In the genomic region with DNA sequence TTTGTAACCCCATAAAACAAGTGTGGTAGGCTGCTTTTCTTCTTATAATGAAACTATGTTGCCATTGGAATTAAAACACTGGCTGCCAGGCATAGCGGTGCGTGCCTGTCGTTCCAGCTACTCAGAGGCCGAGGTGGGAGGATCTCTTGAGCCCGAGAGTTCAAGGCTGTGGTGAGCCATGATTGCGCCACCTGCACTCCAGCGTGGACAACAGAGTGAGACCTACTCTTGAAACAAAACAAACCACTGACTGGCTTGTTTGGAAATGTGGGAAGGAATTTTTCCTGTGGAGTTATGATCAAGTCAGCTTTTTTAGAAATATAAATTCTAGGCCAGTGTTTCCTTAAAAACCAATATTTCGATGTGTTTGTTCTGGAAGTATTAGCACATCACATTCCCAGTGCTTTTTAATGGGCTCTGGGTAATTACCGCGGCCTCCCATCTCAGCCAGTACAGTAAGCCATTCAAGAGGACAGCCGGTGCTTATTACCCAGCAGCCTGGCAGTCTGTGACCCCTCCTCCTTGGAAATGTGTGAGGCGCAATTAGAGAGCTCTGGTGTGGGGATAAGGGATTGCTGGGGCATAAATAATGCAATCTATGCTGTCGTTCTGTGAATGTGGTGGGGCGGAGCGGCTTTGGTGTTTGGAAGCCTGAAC, we compare ENCODE assay signal across 8 cellular contexts. TPM values are rescaled to one million over a fixed set of nuclear protein-coding genes. Genes with fewer than 3 reads are reported as not detected.
DNase-seq lines count a peak whose midpoint lies in the region; ATAC-seq, FAIRE-seq and TF ChIP-seq lines count a peak whose summit lies in the region.

No MANE protein-coding gene starts in this region.

- H3K36me3 Mint-ChIP-seq in activated CD8-positive, alpha-beta memory T cell treated with anti-CD3 and anti-CD28 coated beads, Interleukin-2, amount 10 ng/mL, durations not matched to agents 7 days and 5 days = peaks cover 16% of the 10 kb centered on the region
- H3K36me3 Mint-ChIP-seq in activated CD4-positive, alpha-beta T cell treated with anti-CD3 and anti-CD28 coated beads, Interleukin-2, amount 10 ng/mL, durations not matched to agents 24 days and 14 days (ENCODE audit: low read depth) = peaks cover 14% of the 10 kb centered on the region

- POLR2A ChIA-PET in SK-N-SH (lab: Yijun Ruan, JAX) = no interaction called here

- no peak overlapping the region for H3K9ac ChIP-seq in SK-N-SH

- 78% methylated on average over 14 of the region's 15 CpGs for WGBS in SK-N-SH (ENCODE audit: low lambda C conversion rate)

- H3K27me3 Mint-ChIP-seq in activated CD8-positive, alpha-beta memory T cell treated with anti-CD3 and anti-CD28 coated beads, Interleukin-2, amount 10 ng/mL, durations not matched to agents 7 days and 5 days = no peaks in the 10 kb centered on the region
- no peaks in the 10 kb centered on the region for H3K27me3 Mint-ChIP-seq in activated CD4-positive, alpha-beta T cell treated with anti-CD3 and anti-CD28 coated beads, Interleukin-2, amount 10 ng/mL, durations not matched to agents 24 days and 14 days

- no peak for FAIRE-seq in frontal cortex (lab: Jason Lieb, UNC)

- H3K9me2 ChIP-seq in SK-N-SH = no peaks in the 10 kb centered on the region

- ATAC-seq in SK-N-SH treated with all-trans-retinoic acid at 6 μM for 48 hours (no peak), left ventricle myocardium superior (peak; percentile 10), GM18520 (IDR thresholded peaks at IDR 0.05; ENCODE audit: unreplicated experiment) (no peak)
- ATAC-seq in activated CD8-positive, alpha-beta memory T cell treated with anti-CD3 and anti-CD28 coated beads, Interleukin-2, amount 10 ng/mL, durations not matched to agents 7 days and 5 days = no peak

- H3K4me2 ChIP-seq in SK-N-SH = peak overlapping the region; percentile 27; the same call in 1 of the 2 replicates

- no peaks in the 10 kb centered on the region for H3K36me3 ChIP-seq in SK-N-SH (replicated peaks in 1 of 2; ENCODE audit: control insufficient read depth in 1 of 2, insufficient read depth in 2 of 2, low read length in 1 of 2)

- no peak overlapping the region for H2AFZ ChIP-seq in SK-N-SH (ENCODE audit: low read depth)

- CTCF ChIA-PET in SK-N-SH (lab: Yijun Ruan, JAX) = interaction anchor here (1.5 kb wide), 1 partner anchor 17 kb away, joined by 3 read pairs; no protein-coding TSS in a partner anchor
- CTCF ChIA-PET in activated CD8-positive, alpha-beta memory T cell treated with anti-CD3 and anti-CD28 coated beads, Interleukin-2, amount 10 ng/mL, durations not matched to agents 7 days and 5 days (lab: Charles Lee) = no interaction called here

- no peak overlapping the region for H3K4me3 ChIP-seq in SK-N-SH (ENCODE audit: low read depth in 2 of 2, low read length in 1 of 2)
- H3K4me3 ChIP-seq in skeletal muscle cell (ENCODE audit: low read depth, low read length) = no peak overlapping the region

- peak overlapping the region; percentile 17 to 65; a peak in 3 of 4 replicates for H3K27ac ChIP-seq in SK-N-SH (ENCODE audit: low read depth in 2 of 2, low read length in 1 of 2)

- H3K9me3 ChIP-seq in SK-N-SH = no peaks in the 10 kb centered on the region

- DNase-seq in SK-N-SH (peak; percentile 62), left ventricle myocardium superior (peak; percentile 62), skeletal muscle cell (ENCODE audit: low read depth) (peak; percentile 92), frontal cortex (ENCODE audit: low spot score in 2 of 2) (no peak)
- peak; percentile 19 for DNase-seq in activated CD8-positive, alpha-beta memory T cell treated with anti-CD3 and anti-CD28 coated beads, Interleukin-2, amount 10 ng/mL, durations not matched to agents 7 days and 5 days
- no peak for DNase-seq in activated CD4-positive, alpha-beta T cell treated with anti-CD3 and anti-CD28 coated beads, Interleukin-2, amount 10 ng/mL, durations not matched to agents 24 days and 14 days

- no peak for TF ChIP-seq CTCF in SK-N-SH (IDR thresholded peaks at IDR 0.05)

- H3K9me3 Mint-ChIP-seq in activated CD8-positive, alpha-beta memory T cell treated with anti-CD3 and anti-CD28 coated beads, Interleukin-2, amount 10 ng/mL, durations not matched to agents 7 days and 5 days (ENCODE audit: low read depth) = peaks cover 4% of the 10 kb centered on the region
- H3K9me3 Mint-ChIP-seq in activated CD4-positive, alpha-beta T cell treated with anti-CD3 and anti-CD28 coated beads, Interleukin-2, amount 10 ng/mL, durations not matched to agents 24 days and 14 days = peaks cover 5% of the 10 kb centered on the region

- intact Hi-C loops in left ventricle myocardium superior (cut with micrococcal nuclease) = no loop called here
- intact Hi-C loops in activated CD4-positive, alpha-beta T cell treated with anti-CD3 and anti-CD28 coated beads, Interleukin-2, amount 10 ng/mL, durations not matched to agents 24 days and 14 days (cut with micrococcal nuclease) = no loop called here

- no peaks in the 10 kb centered on the region for H4K20me1 ChIP-seq in SK-N-SH (ENCODE audit: insufficient read depth)

- peaks cover 33 to 43% of the 10 kb centered on the region in 2 experiments; a peak in 3 of 4 replicates for H3K4me1 ChIP-seq in SK-N-SH (ENCODE audit: control insufficient read depth in 1 of 2, insufficient read depth in 2 of 2, low read depth in 1 of 2, low read length in 1 of 2)

- H3K4me3 Mint-ChIP-seq in activated CD8-positive, alpha-beta memory T cell treated with anti-CD3 and anti-CD28 coated beads, Interleukin-2, amount 10 ng/mL, durations not matched to agents 7 days and 5 days = no peak overlapping the region
- no peak overlapping the region for H3K4me3 Mint-ChIP-seq in activated CD4-positive, alpha-beta T cell treated with anti-CD3 and anti-CD28 coated beads, Interleukin-2, amount 10 ng/mL, durations not matched to agents 24 days and 14 days

- TF ChIP-seq RAD21 in SK-N-SH (IDR thresholded peaks at IDR 0.05; ENCODE audit: low read length) = no peak

- peaks cover 15% of the 10 kb centered on the region for H3K79me2 ChIP-seq in SK-N-SH (ENCODE audit: insufficient read depth)

- peaks cover 16% of the 10 kb centered on the region for H3F3A ChIP-seq in SK-N-SH (replicated peaks; ENCODE audit: insufficient read depth)

- H3K27me3 ChIP-seq in SK-N-SH (ENCODE audit: insufficient read depth) = no peaks in the 10 kb centered on the region

- H3K4me1 Mint-ChIP-seq in activated CD8-positive, alpha-beta memory T cell treated with anti-CD3 and anti-CD28 coated beads, Interleukin-2, amount 10 ng/mL, durations not matched to agents 7 days and 5 days = peaks cover 6% of the 10 kb centered on the region
- peaks cover 27% of the 10 kb centered on the region for H3K4me1 Mint-ChIP-seq in activated CD4-positive, alpha-beta T cell treated with anti-CD3 and anti-CD28 coated beads, Interleukin-2, amount 10 ng/mL, durations not matched to agents 24 days and 14 days

- peak in 1 of 2 experiments; percentile 27; a peak in 1 of 4 replicates for TF ChIP-seq EP300 in SK-N-SH (IDR thresholded peaks at IDR 0.05; ENCODE audit: borderline replicate concordance in 1 of 2, low read depth in 1 of 2, low read length in 1 of 2)

- H3K27ac Mint-ChIP-seq in activated CD8-positive, alpha-beta memory T cell treated with anti-CD3 and anti-CD28 coated beads, Interleukin-2, amount 10 ng/mL, durations not matched to agents 7 days and 5 days = no peak overlapping the region
- H3K27ac Mint-ChIP-seq in activated CD4-positive, alpha-beta T cell treated with anti-CD3 and anti-CD28 coated beads, Interleukin-2, amount 10 ng/mL, durations not matched to agents 24 days and 14 days = no peak overlapping the region

TF ChIP-seq in SK-N-SH, 30 proteins besides CTCF, POLR2A, EP300 and RAD21 (continues in another document):
- TF ChIP-seq ELF1 (IDR thresholded peaks at IDR 0.05) (no peak), RFX5 (IDR thresholded peaks at IDR 0.05; ENCODE audit: low read length) (no peak), TCF12 (IDR thresholded peaks at IDR 0.05) (no peak), GABPA (IDR thresholded peaks at IDR 0.05; ENCODE audit: low read depth) (no peak), RCOR1 (IDR thresholded peaks at IDR 0.05; ENCODE audit: low read length) (peak; percentile 28; the same call in 1 of the 2 replicates), GATA2 (CRISPR knock-in tag; IDR thresholded peaks at IDR 0.05) (0 out of 2 replicates have a peak, but pooled peaks have one; percentile 13)
- TF ChIP-seq, protein P1, sequence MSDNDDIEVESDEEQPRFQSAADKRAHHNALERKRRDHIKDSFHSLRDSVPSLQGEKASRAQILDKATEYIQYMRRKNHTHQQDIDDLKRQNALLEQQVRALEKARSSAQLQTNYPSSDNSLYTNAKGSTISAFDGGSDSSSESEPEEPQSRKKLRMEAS (IDR thresholded peaks at IDR 0.05; ENCODE audit: low read depth) = no peak

TF ChIP-seq in SK-N-SH treated with all-trans-retinoic acid at 6 μM for 48 hours, 23 proteins besides CTCF, POLR2A, EP300 and RAD21:
- TF ChIP-seq PPARA (CRISPR knock-in tag; IDR thresholded peaks at IDR 0.05; ENCODE audit: borderline replicate concordance) = no peak
- no peak for TF ChIP-seq TOX (CRISPR knock-in tag; IDR thresholded peaks at IDR 0.05; ENCODE audit: borderline replicate concordance)
- TF ChIP-seq TCF4 (CRISPR knock-in tag; IDR thresholded peaks at IDR 0.05; ENCODE audit: borderline replicate concordance) = no peak
- TF ChIP-seq ISL1 (CRISPR knock-in tag; IDR thresholded peaks at IDR 0.05) = no peak
- no peak for TF ChIP-seq ARNTL (CRISPR knock-in tag; IDR thresholded peaks at IDR 0.05; ENCODE audit: borderline replicate concordance, low read depth)
- no peak for TF ChIP-seq ZNF8 (CRISPR knock-in tag; IDR thresholded peaks at IDR 0.05)

RNA-seq across cellular contexts. Expression of a gene that starts 58.3 kb away (rescaled TPM):
- 11.5 and 12.5 TPM in 2 replicates for polyA plus RNA-seq in SK-N-SH (2012; rRNA removed)
- polyA plus RNA-seq in SK-N-SH (2012; cell fraction: cytosol; rRNA removed) = 10.7 and 13.8 TPM in 2 replicates
- polyA plus RNA-seq in SK-N-SH (2012; cell fraction: nucleus; rRNA removed) = 12.5 and 13.9 TPM in 2 replicates
- 10 to 100 TPM; 27.3 to 31.1 TPM for total RNA-seq in activated CD8-positive, alpha-beta memory T cell treated with anti-CD3 and anti-CD28 coated beads, Interleukin-2, amount 10 ng/mL, durations not matched to agents 7 days and 5 days
- total RNA-seq in left ventricle myocardium superior (323 TPM), frontal cortex (28.1 TPM)
- 35.4 and 35.9 TPM in 2 replicates for total RNA-seq in activated CD4-positive, alpha-beta T cell treated with anti-CD3 and anti-CD28 coated beads, Interleukin-2, amount 10 ng/mL, durations not matched to agents 24 days and 14 days

Comparison
In these comparisons a context has a peak if more than half of its experiments do, and no peak if none do; other contexts are left out.
1. DNase-seq: peak in SK-N-SH (single experiment), activated CD8-positive, alpha-beta memory T cell treated with anti-CD3 and anti-CD28 coated beads, Interleukin-2, amount 10 ng/mL, durations not matched to agents 7 days and 5 days (single experiment), left ventricle myocardium superior (single experiment) and skeletal muscle cell (single experiment); none in activated CD4-positive, alpha-beta T cell treated with anti-CD3 and anti-CD28 coated beads, Interleukin-2, amount 10 ng/mL, durations not matched to agents 24 days and 14 days (single experiment) and frontal cortex (0 of 2).